Comparison of ENCODE assay signal across 8 cellular contexts in the genomic region with DNA sequence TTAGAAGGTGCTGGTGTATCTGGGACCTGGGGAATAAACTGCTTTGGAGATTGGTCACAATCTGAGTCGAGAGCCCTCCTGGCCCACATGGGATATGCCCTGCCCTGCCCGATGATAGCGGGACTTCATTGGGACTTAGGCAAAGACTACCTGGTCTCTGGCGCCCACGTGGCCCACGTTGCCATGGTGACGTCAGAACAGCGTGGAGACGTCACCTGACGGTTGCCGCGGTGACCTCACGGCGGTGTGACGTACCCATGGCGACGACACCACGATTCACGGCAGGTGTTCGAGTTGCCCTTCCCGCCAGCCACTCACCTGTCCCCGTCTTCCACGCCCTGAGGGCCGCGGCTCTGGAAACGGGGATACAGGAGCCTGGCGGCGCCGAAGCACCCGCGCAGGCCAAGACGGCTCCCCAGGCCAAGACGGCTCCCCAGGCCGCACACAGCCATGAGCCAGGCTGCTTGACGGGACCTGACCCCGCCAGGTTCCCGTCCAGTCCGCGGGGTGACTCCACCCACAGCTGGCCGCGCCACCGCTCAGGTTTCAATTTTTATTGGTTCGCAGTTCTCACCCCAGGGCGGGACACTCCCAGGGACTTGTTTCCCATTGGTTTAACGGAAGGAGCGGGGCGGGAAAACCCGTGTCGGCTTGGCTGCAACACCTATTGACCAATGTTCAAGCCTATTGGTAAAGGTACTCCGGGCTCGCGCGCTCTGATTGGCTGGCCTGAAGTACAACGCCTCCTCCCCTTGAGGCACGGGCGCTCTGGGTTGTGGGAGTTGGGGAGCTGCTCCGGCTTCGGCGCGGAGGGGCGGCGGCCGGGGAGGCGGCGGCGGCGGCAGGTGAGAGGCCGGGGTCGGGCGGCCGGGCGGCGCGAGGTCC. TPM values are rescaled to one million over a fixed set of nuclear protein-coding genes. Genes with fewer than 3 reads are reported as not detected.
DNase-seq lines count a peak whose midpoint lies in the region; ATAC-seq, FAIRE-seq and TF ChIP-seq lines count a peak whose summit lies in the region.

A gene (minus strand): TSS at position 476 of the 885 bp plus-strand sequence. CDS start 24 bp downstream, at position 452.
A gene (plus strand): TSS at position 766 of the 885 bp plus-strand sequence. CDS start 1,029 bp downstream, outside the sequence.

- peaks cover 10 to 50% of the 10 kb centered on the region in 2 experiments for H3K36me3 ChIP-seq in HepG2 (replicated peaks in 1 of 2; ENCODE audit: control insufficient read depth in 1 of 2, insufficient read depth in 2 of 2, low read length in 2 of 2)

- CTCF ChIA-PET in HepG2 (lab: Yijun Ruan, JAX; ENCODE audit: low intra/inter-chr PET ratio, low total read pairs): no interaction called here

- POLR2A ChIA-PET in HepG2 (lab: Yijun Ruan, JAX): interaction anchor here (0.6 to 2.6 kb wide), 16 partner anchors 9 to 293 kb away, joined by 3 to 31 read pairs (median 3); no protein-coding TSS in a partner anchor

- peak; percentile 95 for FAIRE-seq in HepG2 (lab: Jason Lieb, UNC)

- peak; percentile 84 to 86 for TF ChIP-seq POLR2A in HepG2 (IDR thresholded peaks at IDR 0.05; ENCODE audit: insufficient read depth in 1 of 2, low read depth in 2 of 2, low read length in 2 of 2)

- peak within 1 kb of the TSS; percentile 82 for H3K9ac ChIP-seq in HepG2 (ENCODE audit: insufficient read depth, low read depth, low read length)

- TSS peak; percentile 79 for BruUV-seq in HepG2 (replicated peaks; lab: Mats Ljungman, UMichigan)

- H3K79me2 ChIP-seq in HepG2 (ENCODE audit: insufficient read depth, low read length): peaks cover 39% of the 10 kb centered on the region

- TF ChIP-seq EP300 in HepG2 (IDR thresholded peaks at IDR 0.05; ENCODE audit: low read depth in 2 of 2, low read length in 2 of 2) (peak; percentile 49 to 52; a peak in 2 of 4 replicates), HepG2 (CRISPR knock-in tag; IDR thresholded peaks at IDR 0.05; ENCODE audit: borderline replicate concordance) (no peak)

- H3K36me3 Mint-ChIP-seq in CD14-positive monocyte: peaks cover 25 to 31% of the 10 kb centered on the region in 2 donors

- peak within 1 kb of the TSS; percentile 84 to 92 for H3K4me3 Mint-ChIP-seq in CD14-positive monocyte

- no peaks in the 10 kb centered on the region for H3K9me3 ChIP-seq in HepG2 (ENCODE audit: low read length)

- no peaks in the 10 kb centered on the region for H3K9me3 Mint-ChIP-seq in CD14-positive monocyte

- H3K4me1 Mint-ChIP-seq in CD14-positive monocyte: peaks cover 16% of the 10 kb centered on the region

- H3K4me2 ChIP-seq in HepG2 (ENCODE audit: low read depth, low read length): peak within 1 kb of the TSS; percentile 86

- no peaks in the 10 kb centered on the region for H3K27me3 Mint-ChIP-seq in CD14-positive monocyte (ENCODE audit: low read depth in 3 of 3)

- H3K27ac Mint-ChIP-seq in CD14-positive monocyte: peak within 1 kb of the TSS; percentile 89 to 98 (median 97)

- H3K27ac ChIP-seq in HepG2 (ENCODE audit: extremely low read length, insufficient read depth, low read length): peak within 1 kb of the TSS; percentile 83

- H2AFZ ChIP-seq in HepG2 (ENCODE audit: low read length): no peak within 1 kb of the TSS

- DNase-seq in CD14-positive monocyte (ENCODE audit: low spot score) (peak; percentile 99), NCI-H82 (lab: John Stamatoyannopoulos, UW) (peak; percentile 100), dermis microvascular lymphatic vessel endothelial cell (ENCODE audit: low read depth in 2 of 2) (peak; percentile 98 to 100), HepG2 (ENCODE audit: low spot score) (peak; percentile 99)
- peak; percentile 98 to 99 for DNase-seq in activated CD4-positive, alpha-beta T cell treated with anti-CD3 and anti-CD28 coated beads, Interleukin-2, amount 50 U/mL, for 48 hours
- DNase-seq in stimulated activated CD4-positive, alpha-beta T cell treated with anti-CD3 and anti-CD28 coated beads, Interleukin-4, amount 100 ng/mL, for 1 hour: peak; percentile 96

- peaks cover 70% of the 10 kb centered on the region for H3K4me1 ChIP-seq in HepG2 (ENCODE audit: insufficient read depth, low read length)

- ATAC-seq in GM19397 (IDR thresholded peaks at IDR 0.05; ENCODE audit: unreplicated experiment) (peak; percentile 89), HG03571 (IDR thresholded peaks at IDR 0.05; ENCODE audit: unreplicated experiment) (peak; percentile 95), HepG2 (peak; percentile 95)

- TF ChIP-seq CTCF in CD14-positive monocyte (IDR thresholded peaks at IDR 0.05) (no peak), HepG2 (CRISPR knock-in tag; IDR thresholded peaks at IDR 0.05) (no peak)

- TF ChIP-seq RAD21 in HepG2 (CRISPR knock-in tag; IDR thresholded peaks at IDR 0.05): peak; percentile 56

- WGBS in HepG2 (ENCODE audit: low lambda C conversion rate): 0% methylated on average over 9 of the region's 74 CpGs

- no peaks in the 10 kb centered on the region for H4K20me1 ChIP-seq in HepG2 (ENCODE audit: insufficient read depth, low read length)

- in situ Hi-C loops in HepG2 (cut with HindIII; ENCODE audit: extremely low pct_ligation_motif_present, low pct_unique_long_range_greater_than_20kb): no loop called here

- intact Hi-C loops in CD14-positive monocyte (cut with micrococcal nuclease) (loop anchor here (5.0 to 10.0 kb wide), 2 partner anchors 88 to 139 kb away; a partner anchor contains a TSS), HepG2 (cut with micrococcal nuclease; ENCODE audit: unreplicated experiment) (no loop called here)

- H3K4me3 ChIP-seq in HepG2 (replicated peaks in 1 of 3; ENCODE audit: insufficient read depth in 1 of 3, low read depth in 2 of 3, low read length in 3 of 3): peak within 1 kb of the TSS; percentile 57 to 79 (median 69)

- H3K27me3 ChIP-seq in HepG2 (ENCODE audit: control insufficient read depth in 1 of 2, insufficient read depth in 2 of 2, low read length in 2 of 2): no peaks in the 10 kb centered on the region

TF ChIP-seq in HepG2, 621 proteins besides CTCF, POLR2A, EP300 and RAD21 (continues in another document):
- peak; percentile 93 for TF ChIP-seq TMF1 (CRISPR knock-in tag; IDR thresholded peaks at IDR 0.05; ENCODE audit: low read depth)
- peak; percentile 86; the same call in 1 of the 2 replicates for TF ChIP-seq ZNF614 (CRISPR knock-in tag; IDR thresholded peaks at IDR 0.05; ENCODE audit: borderline replicate concordance)
- peak; percentile 96 for TF ChIP-seq NFYB (CRISPR knock-in tag; IDR thresholded peaks at IDR 0.05)

RNA-seq across cellular contexts. Expression of the first gene that starts in this region (rescaled TPM):
- polyA plus RNA-seq in CD14-positive monocyte: 10 to 100 TPM; 12.4 to 15.6 TPM
- total RNA-seq in dermis microvascular lymphatic vessel endothelial cell: 19.2 and 33.1 TPM in 2 replicates
- 77.3 and 112 TPM in 2 replicates for total RNA-seq in HepG2 (2016; rRNA removed; fragmentation: Illumina TruSeq; extraction: Trizol)
- total RNA-seq in HepG2 (2016; cell fraction: cytosol; rRNA removed; fragmentation: Illumina TruSeq; extraction: Trizol; ENCODE audit: low read depth): 32.4 and 42.7 TPM in 2 replicates
- 80.5 and 108 TPM in 2 replicates for total RNA-seq in HepG2 (2016; cell fraction: insoluble cytoplasmic fraction; rRNA removed; fragmentation: Illumina TruSeq; extraction: Trizol)
- 59.5 and 67.4 TPM in 2 replicates for total RNA-seq in HepG2 (2016; cell fraction: membrane; rRNA removed; fragmentation: Illumina TruSeq; extraction: Trizol)
- total RNA-seq in HepG2 (2016; cell fraction: nucleus; rRNA removed; fragmentation: Illumina TruSeq; extraction: Trizol): 37.8 and 41.0 TPM in 2 replicates
- 26.1 and 33.2 TPM in 2 replicates for polyA plus RNA-seq in HepG2 (2011; rRNA removed)
- polyA plus RNA-seq in HepG2 (2011; cell fraction: cytosol; rRNA removed): 29.9 and 32.2 TPM in 2 replicates
- polyA plus RNA-seq in HepG2 (2011; cell fraction: nucleus; rRNA removed): 34.9 and 43.2 TPM in 2 replicates
- polyA plus RNA-seq in HepG2 (2012): 39.1 and 40.4 TPM in 2 replicates
- 36.6 and 44.0 TPM in 2 replicates for polyA plus RNA-seq in HepG2 (2016; cell fraction: cytosol; fragmentation: Illumina TruSeq; extraction: Trizol; ENCODE audit: low read depth)
- 98.7 and 99.8 TPM in 2 replicates for polyA plus RNA-seq in HepG2 (2016; cell fraction: insoluble cytoplasmic fraction; fragmentation: Illumina TruSeq; extraction: Trizol; ENCODE audit: low read depth)
- polyA plus RNA-seq in HepG2 (2016; cell fraction: membrane; fragmentation: Illumina TruSeq; extraction: Trizol; ENCODE audit: low read depth): 39.9 and 52.5 TPM in 2 replicates
- 58.2 and 63.9 TPM in 2 replicates for polyA plus RNA-seq in HepG2 (2016; cell fraction: nucleus; fragmentation: Illumina TruSeq; extraction: Trizol; ENCODE audit: insufficient read depth, low read depth)
- polyA minus RNA-seq in HepG2 (2011; rRNA and poly(A)+ RNA removed; ENCODE audit: low replicate concordance): 37.1 and 53.3 TPM in 2 replicates
- polyA minus RNA-seq in HepG2 (2011; cell fraction: cytosol; rRNA and poly(A)+ RNA removed): 11.8 and 16.2 TPM in 2 replicates
- polyA minus RNA-seq in HepG2 (2011; cell fraction: nucleus; rRNA and poly(A)+ RNA removed): 21.0 and 29.1 TPM in 2 replicates

RNA-seq across cellular contexts. Expression of the second gene that starts in this region (rescaled TPM):
- 1 to 10 TPM; 1.1 to 1.6 TPM for polyA plus RNA-seq in CD14-positive monocyte
- 11.9 and 17.5 TPM in 2 replicates for total RNA-seq in dermis microvascular lymphatic vessel endothelial cell
- total RNA-seq in HepG2 (2016; rRNA removed; fragmentation: Illumina TruSeq; extraction: Trizol): 47.1 and 66.9 TPM in 2 replicates
- 15.1 and 17.9 TPM in 2 replicates for total RNA-seq in HepG2 (2016; cell fraction: cytosol; rRNA removed; fragmentation: Illumina TruSeq; extraction: Trizol; ENCODE audit: low read depth)
- total RNA-seq in HepG2 (2016; cell fraction: insoluble cytoplasmic fraction; rRNA removed; fragmentation: Illumina TruSeq; extraction: Trizol): 40.9 and 70.6 TPM in 2 replicates
- total RNA-seq in HepG2 (2016; cell fraction: membrane; rRNA removed; fragmentation: Illumina TruSeq; extraction: Trizol): 34.1 and 39.6 TPM in 2 replicates
- 38.8 and 47.2 TPM in 2 replicates for total RNA-seq in HepG2 (2016; cell fraction: nucleus; rRNA removed; fragmentation: Illumina TruSeq; extraction: Trizol)
- 11.6 and 22.5 TPM in 2 replicates for polyA plus RNA-seq in HepG2 (2011; rRNA removed)
- polyA plus RNA-seq in HepG2 (2011; cell fraction: cytosol; rRNA removed): 12.4 and 13.5 TPM in 2 replicates
- 32.0 and 47.6 TPM in 2 replicates for polyA plus RNA-seq in HepG2 (2011; cell fraction: nucleus; rRNA removed)
- 19.2 and 28.6 TPM in 2 replicates for polyA plus RNA-seq in HepG2 (2012)
- polyA plus RNA-seq in HepG2 (2016; cell fraction: cytosol; fragmentation: Illumina TruSeq; extraction: Trizol; ENCODE audit: low read depth): 16.3 and 19.9 TPM in 2 replicates
- 42.0 and 50.4 TPM in 2 replicates for polyA plus RNA-seq in HepG2 (2016; cell fraction: insoluble cytoplasmic fraction; fragmentation: Illumina TruSeq; extraction: Trizol; ENCODE audit: low read depth)
- polyA plus RNA-seq in HepG2 (2016; cell fraction: membrane; fragmentation: Illumina TruSeq; extraction: Trizol; ENCODE audit: low read depth): 26.9 and 30.0 TPM in 2 replicates
- 78.2 and 82.6 TPM in 2 replicates for polyA plus RNA-seq in HepG2 (2016; cell fraction: nucleus; fragmentation: Illumina TruSeq; extraction: Trizol; ENCODE audit: insufficient read depth, low read depth)
- polyA minus RNA-seq in HepG2 (2011; rRNA and poly(A)+ RNA removed; ENCODE audit: low replicate concordance): 19.6 and 22.9 TPM in 2 replicates
- 6.1 and 8.0 TPM in 2 replicates for polyA minus RNA-seq in HepG2 (2011; cell fraction: cytosol; rRNA and poly(A)+ RNA removed)
- 12.2 and 21.1 TPM in 2 replicates for polyA minus RNA-seq in HepG2 (2011; cell fraction: nucleus; rRNA and poly(A)+ RNA removed)

Comparison
In these comparisons a context has a peak if more than half of its experiments do, and no peak if none do; other contexts are left out.
1. Peak in every context shown above with its lines: DNase-seq, ATAC-seq, H3K4me3 ChIP-seq and H3K27ac ChIP-seq.